ENCODE assay signal across 1 cellular context in genomic region chr11:58286249-58286648, GRCh38.
TF ChIP-seq lines count a peak whose summit lies in the region.

No MANE protein-coding gene starts in this region.

TF ChIP-seq in GM12878, 131 proteins besides CTCF, POLR2A, EP300 and RAD21 (continued from another document):
- TF ChIP-seq, protein P1, sequence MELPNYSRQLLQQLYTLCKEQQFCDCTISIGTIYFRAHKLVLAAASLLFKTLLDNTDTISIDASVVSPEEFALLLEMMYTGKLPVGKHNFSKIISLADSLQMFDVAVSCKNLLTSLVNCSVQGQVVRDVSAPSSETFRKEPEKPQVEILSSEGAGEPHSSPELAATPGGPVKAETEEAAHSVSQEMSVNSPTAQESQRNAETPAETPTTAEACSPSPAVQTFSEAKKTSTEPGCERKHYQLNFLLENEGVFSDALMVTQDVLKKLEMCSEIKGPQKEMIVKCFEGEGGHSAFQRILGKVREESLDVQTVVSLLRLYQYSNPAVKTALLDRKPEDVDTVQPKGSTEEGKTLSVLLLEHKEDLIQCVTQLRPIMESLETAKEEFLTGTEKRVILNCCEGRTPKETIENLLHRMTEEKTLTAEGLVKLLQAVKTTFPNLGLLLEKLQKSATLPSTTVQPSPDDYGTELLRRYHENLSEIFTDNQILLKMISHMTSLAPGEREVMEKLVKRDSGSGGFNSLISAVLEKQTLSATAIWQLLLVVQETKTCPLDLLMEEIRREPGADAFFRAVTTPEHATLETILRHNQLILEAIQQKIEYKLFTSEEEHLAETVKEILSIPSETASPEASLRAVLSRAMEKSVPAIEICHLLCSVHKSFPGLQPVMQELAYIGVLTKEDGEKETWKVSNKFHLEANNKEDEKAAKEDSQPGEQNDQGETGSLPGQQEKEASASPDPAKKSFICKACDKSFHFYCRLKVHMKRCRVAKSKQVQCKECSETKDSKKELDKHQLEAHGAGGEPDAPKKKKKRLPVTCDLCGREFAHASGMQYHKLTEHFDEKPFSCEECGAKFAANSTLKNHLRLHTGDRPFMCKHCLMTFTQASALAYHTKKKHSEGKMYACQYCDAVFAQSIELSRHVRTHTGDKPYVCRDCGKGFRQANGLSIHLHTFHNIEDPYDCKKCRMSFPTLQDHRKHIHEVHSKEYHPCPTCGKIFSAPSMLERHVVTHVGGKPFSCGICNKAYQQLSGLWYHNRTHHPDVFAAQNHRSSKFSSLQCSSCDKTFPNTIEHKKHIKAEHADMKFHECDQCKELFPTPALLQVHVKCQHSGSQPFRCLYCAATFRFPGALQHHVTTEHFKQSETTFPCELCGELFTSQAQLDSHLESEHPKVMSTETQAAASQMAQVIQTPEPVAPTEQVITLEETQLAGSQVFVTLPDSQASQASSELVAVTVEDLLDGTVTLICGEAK (IDR thresholded peaks at IDR 0.05; ENCODE audit: borderline replicate concordance): no peak
- TF ChIP-seq RCOR1 (conservative IDR thresholded peaks at IDR 0.05; ENCODE audit: low read depth, low read length): no peak
